ENCODE assay signal across 9 cellular contexts in the genomic region with DNA sequence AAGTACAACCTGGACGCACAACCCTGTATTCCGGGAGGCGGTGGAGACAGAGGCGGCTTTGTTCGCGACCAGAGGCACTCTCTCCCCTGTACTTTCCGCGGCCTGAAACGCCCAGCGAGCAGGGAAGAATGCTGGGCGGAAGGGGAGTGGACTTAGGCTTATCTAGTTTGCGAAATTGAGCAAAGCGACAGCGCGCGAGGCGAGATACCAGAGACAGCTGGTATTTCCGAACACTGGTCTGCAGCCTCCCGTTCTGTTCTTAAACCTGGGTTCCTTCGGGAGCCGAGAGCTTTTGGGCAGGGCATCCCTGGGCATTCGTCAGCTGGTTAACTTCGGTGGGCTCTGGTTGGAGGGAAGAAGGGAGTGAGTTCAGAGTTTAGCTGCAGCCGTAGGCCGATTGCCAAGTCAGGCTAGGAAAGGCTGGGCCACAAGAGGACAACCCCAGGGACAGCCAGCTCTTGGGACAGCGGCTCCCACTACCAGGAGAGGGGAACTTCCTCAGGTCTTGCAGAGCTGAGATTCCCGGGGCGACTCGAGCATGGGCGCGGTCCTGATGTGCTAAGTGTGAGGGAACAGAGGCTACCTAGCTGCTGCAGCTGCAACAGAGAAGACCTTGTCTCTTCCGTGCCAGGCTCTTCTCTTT. TPM values are rescaled to one million over a fixed set of nuclear protein-coding genes. Genes with fewer than 3 reads are reported as not detected.
DNase-seq lines count a peak whose midpoint lies in the region; ATAC-seq and TF ChIP-seq lines count a peak whose summit lies in the region.
"Had no signal": no experiment of that assay in that cellular context is flagged by ENCODE, and none has a peak within 500 bp of the region (broad histone marks: within the 10 kb centered on the region; RNA-seq: fewer than 3 reads in every experiment).

No MANE protein-coding gene starts in this region.

- H3K36me3 Mint-ChIP-seq in neural crest cell (ENCODE audit: low read depth), result no peaks in the 10 kb centered on the region
- H3K36me3 Mint-ChIP-seq: activated naive CD4-positive, alpha-beta T cell treated with anti-CD3 and anti-CD28 coated beads, Interleukin-2, amount 50 U/mL, for 72 hours had no signal

- H3K4me3 ChIP-seq in cardiac fibroblast (replicated peaks in 1 of 2; ENCODE audit: low read depth in 2 of 2, low read length in 2 of 2), result no peak overlapping the region
- no peak overlapping the region for H3K4me3 ChIP-seq in MG63

- no peaks in the 10 kb centered on the region; the same call in 1 of the 2 replicates for H3K36me3 ChIP-seq in MG63

- peaks cover 96% of the 10 kb centered on the region for H3K27me3 Mint-ChIP-seq in neural crest cell (ENCODE audit: low read depth)

- H3K9me3 Mint-ChIP-seq in neural crest cell, result no peaks in the 10 kb centered on the region
- H3K9me3 Mint-ChIP-seq: activated naive CD4-positive, alpha-beta T cell treated with anti-CD3 and anti-CD28 coated beads, Interleukin-2, amount 50 U/mL, for 72 hours had no signal

- TF ChIP-seq CTCF in GM10266 (IDR thresholded peaks at IDR 0.05; ENCODE audit: control insufficient read depth, insufficient read depth, low read depth, missing control alignments), result no peak
- TF ChIP-seq CTCF in cardiac fibroblast (IDR thresholded peaks at IDR 0.05; ENCODE audit: low read depth, low read length), result no peak
- no peak for TF ChIP-seq CTCF in neural crest cell (conservative IDR thresholded peaks at IDR 0.05)

- ATAC-seq in GM18867 (IDR thresholded peaks at IDR 0.05; ENCODE audit: unreplicated experiment), result no peak

- no peak overlapping the region for H3K27ac Mint-ChIP-seq in neural crest cell (ENCODE audit: unreplicated experiment)
- H3K27ac Mint-ChIP-seq: activated naive CD4-positive, alpha-beta T cell treated with anti-CD3 and anti-CD28 coated beads, Interleukin-2, amount 50 U/mL, for 72 hours had no signal

- H3K9me3 ChIP-seq in MG63, result no peaks in the 10 kb centered on the region

- DNase-seq in GM10266 (ENCODE audit: extremely low spot score) (peak; percentile 57), NCI-H1048 (lab: John Stamatoyannopoulos, UW) (peak; percentile 83), cardiac fibroblast (ENCODE audit: low read depth in 2 of 2) (peak; percentile 10 to 70), neural crest cell (ENCODE audit: low read depth, low spot score) (no peak), NCI-H2171 treated with DMSO at 0.1 percent for 48 hours (lab: John Stamatoyannopoulos, UW) (no peak), MG63 (no peak), NCI-H1105 treated with DMSO at 0.1 percent for 48 hours (lab: John Stamatoyannopoulos, UW) (no peak)

- H3K4me3 Mint-ChIP-seq in neural crest cell, result peak overlapping the region; percentile 78

- H3K27me3 ChIP-seq in MG63, result no peaks in the 10 kb centered on the region

- peaks cover 27% of the 10 kb centered on the region for H3K4me1 Mint-ChIP-seq in neural crest cell

RNA-seq across cellular contexts. Expression of a gene that starts 3.9 kb away (rescaled TPM):
- not detected in 2 replicates for total RNA-seq in neural crest cell
- 5.0 and 8.6 TPM in 2 replicates for total RNA-seq in MG63 (2014; rRNA removed; shearing (Covaris generic); ENCODE audit: low replicate concordance)

RNA-seq across cellular contexts. Expression of a gene that starts 8.3 kb away (rescaled TPM):
- total RNA-seq in neural crest cell, result not detected in 2 replicates
- 0.07 and 6.0 TPM in 2 replicates for total RNA-seq in MG63 (2014; rRNA removed; shearing (Covaris generic); ENCODE audit: low replicate concordance)

RNA-seq across cellular contexts. Expression of a gene that starts 14.6 kb away (rescaled TPM):
- 171 and 182 TPM in 2 replicates for total RNA-seq in neural crest cell
- 164 and 222 TPM in 2 replicates for total RNA-seq in MG63 (2014; rRNA removed; shearing (Covaris generic); ENCODE audit: low replicate concordance)

Comparison
In these comparisons a context has a peak if more than half of its experiments do, and no peak if none do; other contexts are left out.
1. DNase-seq: peak in GM10266 (single experiment), NCI-H1048 (single experiment) and cardiac fibroblast (2 of 2); none in neural crest cell (single experiment), NCI-H2171 treated with DMSO at 0.1 percent for 48 hours (single experiment), MG63 (single experiment) and NCI-H1105 treated with DMSO at 0.1 percent for 48 hours (single experiment).